ENCODE assay signal across 8 cellular contexts in the genomic region with DNA sequence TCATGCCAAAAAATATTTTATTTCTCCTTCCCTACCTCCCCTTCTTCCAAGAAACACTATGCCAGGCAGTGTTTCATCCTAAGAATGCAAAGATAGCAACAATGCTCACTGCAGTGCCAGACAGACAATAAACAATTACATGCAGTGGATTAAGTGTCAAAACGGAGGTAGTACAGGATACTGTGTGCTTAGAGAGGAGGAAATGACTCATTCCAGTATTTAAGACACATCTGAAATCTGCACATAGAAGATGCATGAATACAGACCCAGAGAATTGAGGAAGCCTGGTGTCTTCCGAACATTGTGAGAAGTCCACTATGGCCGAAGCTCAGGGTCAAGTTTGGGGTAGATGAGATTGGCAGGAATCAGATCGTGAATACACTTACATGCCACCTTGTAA.
DNase-seq lines count a peak whose midpoint lies in the region; ATAC-seq and TF ChIP-seq lines count a peak whose summit lies in the region.

No MANE protein-coding gene starts in this region.

- H3K36me3 ChIP-seq in smooth muscle cell (ENCODE audit: low read depth): no peaks in the 10 kb centered on the region

- no peak overlapping the region for H2AFZ ChIP-seq in smooth muscle cell (ENCODE audit: low read depth)

- TF ChIP-seq CTCF in smooth muscle cell (IDR thresholded peaks at IDR 0.05; ENCODE audit: borderline replicate concordance, insufficient read depth, poor library complexity, severe bottlenecking): no peak

- CTCF ChIA-PET in activated naive CD4-positive, alpha-beta T cell treated with anti-CD3 and anti-CD28 coated beads, Interleukin-2, amount 10 ng/mL, durations not matched to agents 7 days and 5 days (lab: Charles Lee): interaction anchor here (0.5 to 1.1 kb wide), 2 partner anchors 18 to 21 kb away, joined by 3 read pairs; no protein-coding TSS in a partner anchor

- H3F3A ChIP-seq in smooth muscle cell (ENCODE audit: low read depth): peaks cover 11% of the 10 kb centered on the region

- H3K27ac Mint-ChIP-seq in activated naive CD4-positive, alpha-beta T cell treated with anti-CD3 and anti-CD28 coated beads, Interleukin-2, amount 10 ng/mL, durations not matched to agents 7 days and 5 days: peak overlapping the region; percentile 88

- no peak overlapping the region for H3K4me3 ChIP-seq in smooth muscle cell

- peak; percentile 24 for DNase-seq in activated naive CD4-positive, alpha-beta T cell treated with anti-CD3 and anti-CD28 coated beads, Interleukin-2, amount 10 ng/mL, durations not matched to agents 7 days and 5 days
- no peak for DNase-seq in activated naive CD4-positive, alpha-beta T cell treated with anti-CD3 and anti-CD28 coated beads, Interleukin-2, amount 50 U/mL, for 16 hours
- peak; percentile 67 for DNase-seq in NCI-H226
- peak; percentile 91 for DNase-seq in dermis blood vessel endothelial cell
- DNase-seq in smooth muscle cell (lab: John Stamatoyannopoulos, UW; ENCODE audit: unreplicated experiment): no peak
- DNase-seq in midbrain (lab: John Stamatoyannopoulos, UW): no peak
- no peak for DNase-seq in NCI-H1048 (lab: John Stamatoyannopoulos, UW)

- H3K27me3 ChIP-seq in smooth muscle cell (ENCODE audit: low read depth): no peaks in the 10 kb centered on the region

- peaks cover 27% of the 10 kb centered on the region for H3K4me1 ChIP-seq in smooth muscle cell (ENCODE audit: low read depth)

- no peaks in the 10 kb centered on the region for H3K9me3 ChIP-seq in smooth muscle cell (replicated peaks; ENCODE audit: low read depth)

- peaks cover 51% of the 10 kb centered on the region for H3K4me1 Mint-ChIP-seq in activated naive CD4-positive, alpha-beta T cell treated with anti-CD3 and anti-CD28 coated beads, Interleukin-2, amount 10 ng/mL, durations not matched to agents 7 days and 5 days

- H3K9me3 Mint-ChIP-seq in activated naive CD4-positive, alpha-beta T cell treated with anti-CD3 and anti-CD28 coated beads, Interleukin-2, amount 10 ng/mL, durations not matched to agents 7 days and 5 days: no peaks in the 10 kb centered on the region

- peaks cover 25% of the 10 kb centered on the region for H3K36me3 Mint-ChIP-seq in activated naive CD4-positive, alpha-beta T cell treated with anti-CD3 and anti-CD28 coated beads, Interleukin-2, amount 10 ng/mL, durations not matched to agents 7 days and 5 days

- peak overlapping the region; percentile 80 for H3K27ac ChIP-seq in smooth muscle cell (ENCODE audit: low read depth)

- H3K4me2 ChIP-seq in smooth muscle cell: peak overlapping the region; percentile 57

- H3K9ac ChIP-seq in smooth muscle cell (ENCODE audit: low read depth): no peak overlapping the region

- H4K20me1 ChIP-seq in smooth muscle cell (ENCODE audit: low read depth): no peaks in the 10 kb centered on the region

- ATAC-seq in HG02759 (IDR thresholded peaks at IDR 0.05; ENCODE audit: unreplicated experiment): peak; percentile 55

- H3K79me2 ChIP-seq in smooth muscle cell (ENCODE audit: low read depth): no peaks in the 10 kb centered on the region

- H3K4me3 Mint-ChIP-seq in activated naive CD4-positive, alpha-beta T cell treated with anti-CD3 and anti-CD28 coated beads, Interleukin-2, amount 10 ng/mL, durations not matched to agents 7 days and 5 days: peak overlapping the region; percentile 11

- 47% methylated on average over 4 of the region's 4 CpGs for WGBS in smooth muscle cell (ENCODE audit: low lambda C conversion rate)

- no peaks in the 10 kb centered on the region for H3K27me3 Mint-ChIP-seq in activated naive CD4-positive, alpha-beta T cell treated with anti-CD3 and anti-CD28 coated beads, Interleukin-2, amount 10 ng/mL, durations not matched to agents 7 days and 5 days

Comparison
In these comparisons a context has a peak if more than half of its experiments do, and no peak if none do; other contexts are left out.
1. DNase-seq: peak in activated naive CD4-positive, alpha-beta T cell treated with anti-CD3 and anti-CD28 coated beads, Interleukin-2, amount 10 ng/mL, durations not matched to agents 7 days and 5 days (single experiment), NCI-H226 (single experiment) and dermis blood vessel endothelial cell (single experiment); none in activated naive CD4-positive, alpha-beta T cell treated with anti-CD3 and anti-CD28 coated beads, Interleukin-2, amount 50 U/mL, for 16 hours (single experiment), smooth muscle cell (single experiment), midbrain (single experiment) and NCI-H1048 (single experiment).